Comparison of ENCODE assay signal across 24 cellular contexts in the genomic region with DNA sequence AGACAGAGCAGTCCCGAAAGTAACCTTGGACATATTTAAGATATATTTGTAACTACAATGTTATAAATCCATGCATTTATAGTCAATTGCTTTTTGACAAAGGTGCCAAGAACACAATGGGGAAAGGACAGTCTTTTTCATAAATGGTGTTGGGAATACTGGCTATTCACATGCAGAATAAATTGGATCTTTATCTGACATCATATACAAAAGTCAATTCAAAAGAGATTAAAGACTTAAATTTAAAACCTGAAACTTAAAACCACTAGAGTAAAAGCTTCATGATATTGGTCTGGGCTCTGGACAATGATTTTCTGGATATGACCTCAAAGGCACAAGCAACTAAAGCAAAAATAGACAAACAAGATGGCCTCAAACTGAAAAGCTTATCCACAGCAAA.
"Had no signal": no experiment of that assay in that cellular context is flagged by ENCODE, and none has a peak within 500 bp of the region (broad histone marks: within the 10 kb centered on the region; RNA-seq: fewer than 3 reads in every experiment).

No MANE protein-coding gene starts in this region.

- H3K27me3 ChIP-seq: colonic mucosa, dorsolateral prefrontal cortex, esophagus muscularis mucosa, esophagus squamous epithelium, foreskin keratinocyte, gastrocnemius medialis, gastroesophageal sphincter, heart left ventricle, heart right ventricle had no signal

- H3K4me1 ChIP-seq: colonic mucosa, esophagus muscularis mucosa, esophagus squamous epithelium, foreskin keratinocyte, gastrocnemius medialis, gastroesophageal sphincter, heart left ventricle, heart right ventricle had no signal

- H3K27ac ChIP-seq: colonic mucosa, coronary artery, dorsolateral prefrontal cortex, epithelial cell of prostate, esophagus muscularis mucosa, esophagus squamous epithelium, foreskin keratinocyte, gastrocnemius medialis, gastroesophageal sphincter, heart left ventricle, heart right ventricle had no signal

- DNase-seq: colonic mucosa; cortex of kidney; dermis blood vessel endothelial cell; dorsolateral prefrontal cortex; effector CD4-positive, alpha-beta T cell; effector CD8-positive, alpha-beta T cell; effector memory CD4-positive, alpha-beta T cell; effector memory CD8-positive, alpha-beta T cell; endodermal cell; erythroblast; esophagus squamous epithelium; foreskin fibroblast; foreskin keratinocyte; foreskin melanocyte; gastrocnemius medialis; glutamatergic neuron; head of caudate nucleus; heart left ventricle; heart right ventricle had no signal

- ATAC-seq: effector memory CD8-positive, alpha-beta T cell; esophagus mucosa; foreskin keratinocyte; gastrocnemius medialis; gastroesophageal sphincter; heart left ventricle; heart right ventricle had no signal

- H3K4me3 ChIP-seq: colonic mucosa, coronary artery, dorsolateral prefrontal cortex, esophagus muscularis mucosa, esophagus squamous epithelium, gastrocnemius medialis, gastroesophageal sphincter, heart left ventricle, heart right ventricle had no signal

- H3K9me3 ChIP-seq: colonic mucosa, esophagus muscularis mucosa, gastrocnemius medialis, gastroesophageal sphincter had no signal

- H3K36me3 ChIP-seq: colonic mucosa, esophagus muscularis mucosa, esophagus squamous epithelium, gastrocnemius medialis, gastroesophageal sphincter, heart left ventricle, heart right ventricle had no signal
